1 cellular context compared by ENCODE assay signal in genomic region chr19:39893366-39894235, GRCh38.
TF ChIP-seq lines count a peak whose summit lies in the region.

No MANE protein-coding gene starts in this region.

TF ChIP-seq in K562, 482 proteins besides CTCF, POLR2A, EP300 and RAD21:
- TF ChIP-seq ELF4 (CRISPR knock-in tag; IDR thresholded peaks at IDR 0.05), result 0 out of 2 replicates have a peak, but pooled peaks have one; percentile 55
